Comparison of ENCODE assay signal across 1 cellular context in the genomic region with DNA sequence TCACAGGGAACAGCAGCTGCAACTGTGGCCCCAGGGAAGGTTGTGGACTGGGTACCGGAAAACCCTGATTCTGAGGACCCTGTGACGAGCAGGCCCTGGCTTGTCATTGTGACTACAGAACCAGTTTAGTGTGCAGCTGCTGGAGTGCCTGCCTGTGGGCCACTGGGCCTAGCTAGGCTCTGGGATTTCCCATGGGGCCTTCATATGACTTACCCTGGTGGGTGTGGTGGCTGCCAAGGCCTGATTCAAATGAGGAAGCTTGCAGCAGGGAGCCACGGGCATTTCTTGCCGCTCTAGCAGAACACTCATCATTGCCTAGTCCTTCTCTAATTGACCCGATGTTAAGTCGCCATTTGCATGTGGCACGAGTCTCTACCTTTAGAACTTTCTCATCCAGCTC.
TF ChIP-seq lines count a peak whose summit lies in the region.

No MANE protein-coding gene starts in this region.

TF ChIP-seq in SK-N-SH treated with all-trans-retinoic acid at 6 μM for 48 hours, 23 proteins besides CTCF, POLR2A, EP300 and RAD21 (continued from another document):
- TF ChIP-seq, protein P1, sequence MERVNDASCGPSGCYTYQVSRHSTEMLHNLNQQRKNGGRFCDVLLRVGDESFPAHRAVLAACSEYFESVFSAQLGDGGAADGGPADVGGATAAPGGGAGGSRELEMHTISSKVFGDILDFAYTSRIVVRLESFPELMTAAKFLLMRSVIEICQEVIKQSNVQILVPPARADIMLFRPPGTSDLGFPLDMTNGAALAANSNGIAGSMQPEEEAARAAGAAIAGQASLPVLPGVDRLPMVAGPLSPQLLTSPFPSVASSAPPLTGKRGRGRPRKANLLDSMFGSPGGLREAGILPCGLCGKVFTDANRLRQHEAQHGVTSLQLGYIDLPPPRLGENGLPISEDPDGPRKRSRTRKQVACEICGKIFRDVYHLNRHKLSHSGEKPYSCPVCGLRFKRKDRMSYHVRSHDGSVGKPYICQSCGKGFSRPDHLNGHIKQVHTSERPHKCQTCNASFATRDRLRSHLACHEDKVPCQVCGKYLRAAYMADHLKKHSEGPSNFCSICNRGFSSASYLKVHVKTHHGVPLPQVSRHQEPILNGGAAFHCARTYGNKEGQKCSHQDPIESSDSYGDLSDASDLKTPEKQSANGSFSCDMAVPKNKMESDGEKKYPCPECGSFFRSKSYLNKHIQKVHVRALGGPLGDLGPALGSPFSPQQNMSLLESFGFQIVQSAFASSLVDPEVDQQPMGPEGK (CRISPR knock-in tag; IDR thresholded peaks at IDR 0.05; ENCODE audit: borderline replicate concordance): no peak
- no peak for TF ChIP-seq RARB (CRISPR knock-in tag; IDR thresholded peaks at IDR 0.05)
- TF ChIP-seq ZNF70 (CRISPR knock-in tag; IDR thresholded peaks at IDR 0.05): no peak
- TF ChIP-seq GLIS3 (CRISPR knock-in tag; IDR thresholded peaks at IDR 0.05): no peak
- no peak for TF ChIP-seq ISL1 (CRISPR knock-in tag; IDR thresholded peaks at IDR 0.05)
- TF ChIP-seq, protein P2, sequence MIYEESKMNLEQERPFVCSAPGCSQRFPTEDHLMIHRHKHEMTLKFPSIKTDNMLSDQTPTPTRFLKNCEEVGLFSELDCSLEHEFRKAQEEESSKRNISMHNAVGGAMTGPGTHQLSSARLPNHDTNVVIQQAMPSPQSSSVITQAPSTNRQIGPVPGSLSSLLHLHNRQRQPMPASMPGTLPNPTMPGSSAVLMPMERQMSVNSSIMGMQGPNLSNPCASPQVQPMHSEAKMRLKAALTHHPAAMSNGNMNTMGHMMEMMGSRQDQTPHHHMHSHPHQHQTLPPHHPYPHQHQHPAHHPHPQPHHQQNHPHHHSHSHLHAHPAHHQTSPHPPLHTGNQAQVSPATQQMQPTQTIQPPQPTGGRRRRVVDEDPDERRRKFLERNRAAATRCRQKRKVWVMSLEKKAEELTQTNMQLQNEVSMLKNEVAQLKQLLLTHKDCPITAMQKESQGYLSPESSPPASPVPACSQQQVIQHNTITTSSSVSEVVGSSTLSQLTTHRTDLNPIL (CRISPR knock-in tag; IDR thresholded peaks at IDR 0.05; ENCODE audit: low read depth): no peak
- TF ChIP-seq ESRRG (CRISPR knock-in tag; IDR thresholded peaks at IDR 0.05): no peak
- TF ChIP-seq ARNTL (CRISPR knock-in tag; IDR thresholded peaks at IDR 0.05; ENCODE audit: borderline replicate concordance, low read depth): no peak
- no peak for TF ChIP-seq OSR1 (CRISPR knock-in tag; IDR thresholded peaks at IDR 0.05)
- TF ChIP-seq BACH2 (CRISPR knock-in tag; IDR thresholded peaks at IDR 0.05; ENCODE audit: borderline replicate concordance): no peak
- TF ChIP-seq ZNF8 (CRISPR knock-in tag; IDR thresholded peaks at IDR 0.05): no peak
- no peak for TF ChIP-seq ZNF565 (CRISPR knock-in tag; conservative IDR thresholded peaks at IDR 0.05; ENCODE audit: low read depth)
- TF ChIP-seq CSDC2 (CRISPR knock-in tag; IDR thresholded peaks at IDR 0.05): no peak
- no peak for TF ChIP-seq ZC3H10 (CRISPR knock-in tag; IDR thresholded peaks at IDR 0.05)
- TF ChIP-seq ZFP3 (CRISPR knock-in tag; IDR thresholded peaks at IDR 0.05): no peak
- TF ChIP-seq SNAI2 (CRISPR knock-in tag; IDR thresholded peaks at IDR 0.05): no peak
- TF ChIP-seq TOX (CRISPR knock-in tag; IDR thresholded peaks at IDR 0.05; ENCODE audit: borderline replicate concordance): no peak
